Comparison of ENCODE assay signal across 1 cellular context in genomic region chr18:48754993-48755473, GRCh38.
TF ChIP-seq lines count a peak whose summit lies in the region.

No MANE protein-coding gene starts in this region.

TF ChIP-seq in GM12878, 131 proteins besides CTCF, POLR2A, EP300 and RAD21 (continued from another document):
- TF ChIP-seq, protein P1, sequence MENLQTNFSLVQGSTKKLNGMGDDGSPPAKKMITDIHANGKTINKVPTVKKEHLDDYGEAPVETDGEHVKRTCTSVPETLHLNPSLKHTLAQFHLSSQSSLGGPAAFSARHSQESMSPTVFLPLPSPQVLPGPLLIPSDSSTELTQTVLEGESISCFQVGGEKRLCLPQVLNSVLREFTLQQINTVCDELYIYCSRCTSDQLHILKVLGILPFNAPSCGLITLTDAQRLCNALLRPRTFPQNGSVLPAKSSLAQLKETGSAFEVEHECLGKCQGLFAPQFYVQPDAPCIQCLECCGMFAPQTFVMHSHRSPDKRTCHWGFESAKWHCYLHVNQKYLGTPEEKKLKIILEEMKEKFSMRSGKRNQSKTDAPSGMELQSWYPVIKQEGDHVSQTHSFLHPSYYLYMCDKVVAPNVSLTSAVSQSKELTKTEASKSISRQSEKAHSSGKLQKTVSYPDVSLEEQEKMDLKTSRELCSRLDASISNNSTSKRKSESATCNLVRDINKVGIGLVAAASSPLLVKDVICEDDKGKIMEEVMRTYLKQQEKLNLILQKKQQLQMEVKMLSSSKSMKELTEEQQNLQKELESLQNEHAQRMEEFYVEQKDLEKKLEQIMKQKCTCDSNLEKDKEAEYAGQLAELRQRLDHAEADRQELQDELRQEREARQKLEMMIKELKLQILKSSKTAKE (IDR thresholded peaks at IDR 0.05; ENCODE audit: low read depth, poor library complexity, severe bottlenecking): peak; percentile 77
- TF ChIP-seq, protein P2, sequence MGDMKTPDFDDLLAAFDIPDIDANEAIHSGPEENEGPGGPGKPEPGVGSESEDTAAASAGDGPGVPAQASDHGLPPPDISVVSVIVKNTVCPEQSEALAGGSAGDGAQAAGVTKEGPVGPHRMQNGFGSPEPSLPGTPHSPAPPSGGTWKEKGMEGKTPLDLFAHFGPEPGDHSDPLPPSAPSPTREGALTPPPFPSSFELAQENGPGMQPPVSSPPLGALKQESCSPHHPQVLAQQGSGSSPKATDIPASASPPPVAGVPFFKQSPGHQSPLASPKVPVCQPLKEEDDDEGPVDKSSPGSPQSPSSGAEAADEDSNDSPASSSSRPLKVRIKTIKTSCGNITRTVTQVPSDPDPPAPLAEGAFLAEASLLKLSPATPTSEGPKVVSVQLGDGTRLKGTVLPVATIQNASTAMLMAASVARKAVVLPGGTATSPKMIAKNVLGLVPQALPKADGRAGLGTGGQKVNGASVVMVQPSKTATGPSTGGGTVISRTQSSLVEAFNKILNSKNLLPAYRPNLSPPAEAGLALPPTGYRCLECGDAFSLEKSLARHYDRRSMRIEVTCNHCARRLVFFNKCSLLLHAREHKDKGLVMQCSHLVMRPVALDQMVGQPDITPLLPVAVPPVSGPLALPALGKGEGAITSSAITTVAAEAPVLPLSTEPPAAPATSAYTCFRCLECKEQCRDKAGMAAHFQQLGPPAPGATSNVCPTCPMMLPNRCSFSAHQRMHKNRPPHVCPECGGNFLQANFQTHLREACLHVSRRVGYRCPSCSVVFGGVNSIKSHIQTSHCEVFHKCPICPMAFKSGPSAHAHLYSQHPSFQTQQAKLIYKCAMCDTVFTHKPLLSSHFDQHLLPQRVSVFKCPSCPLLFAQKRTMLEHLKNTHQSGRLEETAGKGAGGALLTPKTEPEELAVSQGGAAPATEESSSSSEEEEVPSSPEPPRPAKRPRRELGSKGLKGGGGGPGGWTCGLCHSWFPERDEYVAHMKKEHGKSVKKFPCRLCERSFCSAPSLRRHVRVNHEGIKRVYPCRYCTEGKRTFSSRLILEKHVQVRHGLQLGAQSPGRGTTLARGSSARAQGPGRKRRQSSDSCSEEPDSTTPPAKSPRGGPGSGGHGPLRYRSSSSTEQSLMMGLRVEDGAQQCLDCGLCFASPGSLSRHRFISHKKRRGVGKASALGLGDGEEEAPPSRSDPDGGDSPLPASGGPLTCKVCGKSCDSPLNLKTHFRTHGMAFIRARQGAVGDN (IDR thresholded peaks at IDR 0.05): peak; percentile 63
- TF ChIP-seq SMC3 (IDR thresholded peaks at IDR 0.05; ENCODE audit: borderline replicate concordance, low read length) (no peak; the same call in 1 of the 2 replicates), FOS (IDR thresholded peaks at IDR 0.05; ENCODE audit: borderline replicate concordance, extremely low read depth, insufficient read length) (no peak), MTA3 (IDR thresholded peaks at IDR 0.05; ENCODE audit: borderline replicate concordance, low read length) (peak; percentile 61; the same call in 1 of the 2 replicates), SUPT20H (IDR thresholded peaks at IDR 0.05; ENCODE audit: borderline replicate concordance, control insufficient read depth, low read depth, low read length) (no peak), TAF1 (IDR thresholded peaks at IDR 0.05; ENCODE audit: borderline replicate concordance, low read depth, low read length) (no peak), MTA2 (IDR thresholded peaks at IDR 0.05; ENCODE audit: low read depth) (peak; percentile 97), EGR1 (IDR thresholded peaks at IDR 0.05; ENCODE audit: borderline replicate concordance in 1 of 2, low read depth in 2 of 2, low read length in 2 of 2) (peak in 1 of 2 experiments; percentile 30; a peak in 1 of 3 replicates), CBFB (IDR thresholded peaks at IDR 0.05; ENCODE audit: low read depth) (peak; percentile 39; the same call in 1 of the 2 replicates), BHLHE40 (IDR thresholded peaks at IDR 0.05; ENCODE audit: borderline replicate concordance in 1 of 2, low read depth in 2 of 2, low read length in 1 of 2) (peak; percentile 82 to 89), NBN (IDR thresholded peaks at IDR 0.05) (peak; percentile 76; the same call in 1 of the 2 replicates), ZBED1 (IDR thresholded peaks at IDR 0.05; ENCODE audit: borderline replicate concordance) (peak; percentile 64; the same call in 1 of the 2 replicates), BCLAF1 (IDR thresholded peaks at IDR 0.05) (no peak), ELK1 (IDR thresholded peaks at IDR 0.05; ENCODE audit: low read depth, low read length) (peak; percentile 44), TCF3 (IDR thresholded peaks at IDR 0.05; ENCODE audit: borderline replicate concordance, insufficient read depth, low read depth, low read length) (no peak), RFX5 (IDR thresholded peaks at IDR 0.05; ENCODE audit: low read depth, low read length) (no peak), ATF7 (IDR thresholded peaks at IDR 0.05; ENCODE audit: low read depth) (peak; percentile 74), FOXM1 (IDR thresholded peaks at IDR 0.05; ENCODE audit: low read depth, low read length) (peak; percentile 96), IKZF2 (IDR thresholded peaks at IDR 0.05) (peak; percentile 97), SRF (IDR thresholded peaks at IDR 0.05; ENCODE audit: low read depth in 2 of 2, low read length in 2 of 2) (peak in 1 of 2 experiments; percentile 50; a peak in 1 of 4 replicates), YBX1 (IDR thresholded peaks at IDR 0.05) (no peak), SP1 (IDR thresholded peaks at IDR 0.05; ENCODE audit: low read depth, low read length) (peak; percentile 13), DPF2 (IDR thresholded peaks at IDR 0.05) (0 out of 2 replicates have a peak, but pooled peaks have one; percentile 14), SUZ12 (IDR thresholded peaks at IDR 0.05; ENCODE audit: unreplicated experiment) (no peak), RUNX3 (IDR thresholded peaks at IDR 0.05; ENCODE audit: low read length) (peak; percentile 88), IKZF1 (conservative IDR thresholded peaks at IDR 0.05) (peak; percentile 98), RELB (IDR thresholded peaks at IDR 0.05; ENCODE audit: low read depth) (peak; percentile 98), BCL3 (IDR thresholded peaks at IDR 0.05; ENCODE audit: borderline replicate concordance, insufficient read depth, low read depth, low read length, poor library complexity, severe bottlenecking) (peak; percentile 27), NFIC (IDR thresholded peaks at IDR 0.05; ENCODE audit: low read depth, low read length) (peak; percentile 93), CEBPB (IDR thresholded peaks at IDR 0.05; ENCODE audit: borderline replicate concordance in 1 of 2, low read depth in 2 of 2, low read length in 2 of 2) (0 out of 4 replicates have a peak, but pooled peaks of 1 of the 2 experiments have one; percentile 25), ETV6 (conservative IDR thresholded peaks at IDR 0.05 in 1 of 2, IDR thresholded peaks at IDR 0.05 in 1 of 2; ENCODE audit: borderline replicate concordance in 1 of 2, low read depth in 1 of 2) (peak in 1 of 2 experiments; percentile 48; a peak in 1 of 4 replicates), PBX3 (IDR thresholded peaks at IDR 0.05; ENCODE audit: insufficient replicate concordance, low read depth, low read length) (no peak), TBL1XR1 (IDR thresholded peaks at IDR 0.05; ENCODE audit: low read depth, low read length) (peak; percentile 80), SPI1 (IDR thresholded peaks at IDR 0.05; ENCODE audit: borderline replicate concordance, insufficient read depth, low read depth, low read length) (peak; percentile 22; the same call in 1 of the 2 replicates), RELA (IDR thresholded peaks at IDR 0.05; ENCODE audit: borderline replicate concordance, partially characterized antibody) (peak; percentile 96), CBX5 (IDR thresholded peaks at IDR 0.05; ENCODE audit: low read depth) (no peak), MEF2B (IDR thresholded peaks at IDR 0.05; ENCODE audit: partially characterized antibody, poor library complexity, severe bottlenecking) (peak; percentile 94), RAD51 (IDR thresholded peaks at IDR 0.05) (no peak), BCL11A (IDR thresholded peaks at IDR 0.05; ENCODE audit: low read depth, low read length) (peak; percentile 79), MEF2A (IDR thresholded peaks at IDR 0.05; ENCODE audit: insufficient read depth, low read depth, low read length) (peak; percentile 94), EED (IDR thresholded peaks at IDR 0.05; ENCODE audit: low read depth) (peak; percentile 95)
